In genomic region chr20:381581-382290, GRCh38 we compare ENCODE assay signal across 1 cellular context.
TF ChIP-seq lines count a peak whose summit lies in the region.

No MANE protein-coding gene starts in this region.

TF ChIP-seq in HepG2, 621 proteins besides CTCF, POLR2A, EP300 and RAD21 (continued from another document and continues in another):
- TF ChIP-seq THYN1 (CRISPR knock-in tag; IDR thresholded peaks at IDR 0.05; ENCODE audit: borderline replicate concordance, low read depth) (no peak), ZNF264 (CRISPR knock-in tag; IDR thresholded peaks at IDR 0.05) (no peak), CEBPG (CRISPR knock-in tag; IDR thresholded peaks at IDR 0.05) (peak; percentile 26; the same call in 1 of the 2 replicates), ZNF143 (CRISPR knock-in tag; IDR thresholded peaks at IDR 0.05) (0 out of 2 replicates have a peak, but pooled peaks have one; percentile 15), MEF2D (CRISPR knock-in tag; IDR thresholded peaks at IDR 0.05) (peak; percentile 7; the same call in 1 of the 2 replicates), CREB1 (IDR thresholded peaks at IDR 0.05) (peak; percentile 16; the same call in 1 of the 2 replicates), CREB1 (CRISPR knock-in tag; IDR thresholded peaks at IDR 0.05) (no peak), HMG20B (CRISPR knock-in tag; conservative IDR thresholded peaks at IDR 0.05) (peak; percentile 35), KDM5B (CRISPR knock-in tag; IDR thresholded peaks at IDR 0.05; ENCODE audit: borderline replicate concordance) (peak; percentile 94), ZNF713 (CRISPR knock-in tag; IDR thresholded peaks at IDR 0.05) (peak; percentile 61), ZNF589 (CRISPR knock-in tag; conservative IDR thresholded peaks at IDR 0.05) (peak; percentile 29; the same call in 1 of the 2 replicates), KDM5A (IDR thresholded peaks at IDR 0.05; ENCODE audit: borderline replicate concordance, low read length) (no peak), TARDBP (CRISPR knock-in tag; IDR thresholded peaks at IDR 0.05) (peak; percentile 83), ZNF354B (CRISPR knock-in tag; IDR thresholded peaks at IDR 0.05) (no peak; the same call in 1 of the 2 replicates), RXRB (CRISPR knock-in tag; IDR thresholded peaks at IDR 0.05; ENCODE audit: borderline replicate concordance) (peak; percentile 33), ZMAT5 (CRISPR knock-in tag; IDR thresholded peaks at IDR 0.05; ENCODE audit: borderline replicate concordance, low read depth) (0 out of 2 replicates have a peak, but pooled peaks have one; percentile 6), ZBTB3 (CRISPR knock-in tag; IDR thresholded peaks at IDR 0.05; ENCODE audit: borderline replicate concordance, low read depth) (no peak), CENPT (CRISPR knock-in tag; IDR thresholded peaks at IDR 0.05; ENCODE audit: low read depth) (peak; percentile 58; the same call in 1 of the 2 replicates), LBX2 (CRISPR knock-in tag; IDR thresholded peaks at IDR 0.05; ENCODE audit: borderline replicate concordance) (peak; percentile 51; the same call in 1 of the 2 replicates), HOXA5 (CRISPR knock-in tag; IDR thresholded peaks at IDR 0.05) (peak; percentile 78), KDM2A (CRISPR knock-in tag; IDR thresholded peaks at IDR 0.05; ENCODE audit: borderline replicate concordance, low read depth) (peak; percentile 82; the same call in 1 of the 2 replicates), SNAI1 (CRISPR knock-in tag; IDR thresholded peaks at IDR 0.05; ENCODE audit: borderline replicate concordance) (peak; percentile 64; the same call in 1 of the 2 replicates), KLF12 (CRISPR knock-in tag; IDR thresholded peaks at IDR 0.05; ENCODE audit: borderline replicate concordance) (peak; percentile 38; the same call in 1 of the 2 replicates), PHF21A (CRISPR knock-in tag; IDR thresholded peaks at IDR 0.05) (peak; percentile 47; the same call in 1 of the 2 replicates), ADNP (CRISPR knock-in tag; IDR thresholded peaks at IDR 0.05) (0 out of 2 replicates have a peak, but pooled peaks have one; percentile 54), TBX2 (CRISPR knock-in tag; IDR thresholded peaks at IDR 0.05; ENCODE audit: borderline replicate concordance) (peak; percentile 81), ZNF292 (CRISPR knock-in tag; IDR thresholded peaks at IDR 0.05; ENCODE audit: borderline replicate concordance, low read depth) (peak; percentile 86; the same call in 1 of the 2 replicates), KAT2B (IDR thresholded peaks at IDR 0.05; ENCODE audit: borderline replicate concordance, low read depth, low read length) (no peak), RBM39 (IDR thresholded peaks at IDR 0.05; ENCODE audit: low read depth, low read length, poor library complexity, severe bottlenecking) (peak; percentile 97), ZNF3 (CRISPR knock-in tag; IDR thresholded peaks at IDR 0.05) (no peak), ZNF430 (CRISPR knock-in tag; IDR thresholded peaks at IDR 0.05) (peak; percentile 84), ARID4A (CRISPR knock-in tag; IDR thresholded peaks at IDR 0.05; ENCODE audit: borderline replicate concordance) (peak; percentile 92), ZNF253 (CRISPR knock-in tag; IDR thresholded peaks at IDR 0.05; ENCODE audit: borderline replicate concordance) (no peak), ZNF543 (CRISPR knock-in tag; IDR thresholded peaks at IDR 0.05) (0 out of 2 replicates have a peak, but pooled peaks have one; percentile 18), MAX (IDR thresholded peaks at IDR 0.05) (peak; percentile 37), MAFG (CRISPR knock-in tag; IDR thresholded peaks at IDR 0.05) (no peak)
- TF ChIP-seq, protein P1, sequence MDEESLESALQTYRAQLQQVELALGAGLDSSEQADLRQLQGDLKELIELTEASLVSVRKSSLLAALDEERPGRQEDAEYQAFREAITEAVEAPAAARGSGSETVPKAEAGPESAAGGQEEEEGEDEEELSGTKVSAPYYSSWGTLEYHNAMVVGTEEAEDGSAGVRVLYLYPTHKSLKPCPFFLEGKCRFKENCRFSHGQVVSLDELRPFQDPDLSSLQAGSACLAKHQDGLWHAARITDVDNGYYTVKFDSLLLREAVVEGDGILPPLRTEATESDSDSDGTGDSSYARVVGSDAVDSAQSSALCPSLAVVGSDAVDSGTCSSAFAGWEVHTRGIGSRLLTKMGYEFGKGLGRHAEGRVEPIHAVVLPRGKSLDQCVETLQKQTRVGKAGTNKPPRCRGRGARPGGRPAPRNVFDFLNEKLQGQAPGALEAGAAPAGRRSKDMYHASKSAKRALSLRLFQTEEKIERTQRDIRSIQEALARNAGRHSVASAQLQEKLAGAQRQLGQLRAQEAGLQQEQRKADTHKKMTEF (CRISPR knock-in tag; IDR thresholded peaks at IDR 0.05) = peak; percentile 76
- TF ChIP-seq, protein P2, sequence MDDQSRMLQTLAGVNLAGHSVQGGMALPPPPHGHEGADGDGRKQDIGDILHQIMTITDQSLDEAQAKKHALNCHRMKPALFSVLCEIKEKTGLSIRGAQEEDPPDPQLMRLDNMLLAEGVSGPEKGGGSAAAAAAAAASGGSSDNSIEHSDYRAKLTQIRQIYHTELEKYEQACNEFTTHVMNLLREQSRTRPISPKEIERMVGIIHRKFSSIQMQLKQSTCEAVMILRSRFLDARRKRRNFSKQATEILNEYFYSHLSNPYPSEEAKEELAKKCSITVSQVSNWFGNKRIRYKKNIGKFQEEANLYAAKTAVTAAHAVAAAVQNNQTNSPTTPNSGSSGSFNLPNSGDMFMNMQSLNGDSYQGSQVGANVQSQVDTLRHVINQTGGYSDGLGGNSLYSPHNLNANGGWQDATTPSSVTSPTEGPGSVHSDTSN (CRISPR knock-in tag; IDR thresholded peaks at IDR 0.05; ENCODE audit: borderline replicate concordance) = no peak
- TF ChIP-seq, protein P3, sequence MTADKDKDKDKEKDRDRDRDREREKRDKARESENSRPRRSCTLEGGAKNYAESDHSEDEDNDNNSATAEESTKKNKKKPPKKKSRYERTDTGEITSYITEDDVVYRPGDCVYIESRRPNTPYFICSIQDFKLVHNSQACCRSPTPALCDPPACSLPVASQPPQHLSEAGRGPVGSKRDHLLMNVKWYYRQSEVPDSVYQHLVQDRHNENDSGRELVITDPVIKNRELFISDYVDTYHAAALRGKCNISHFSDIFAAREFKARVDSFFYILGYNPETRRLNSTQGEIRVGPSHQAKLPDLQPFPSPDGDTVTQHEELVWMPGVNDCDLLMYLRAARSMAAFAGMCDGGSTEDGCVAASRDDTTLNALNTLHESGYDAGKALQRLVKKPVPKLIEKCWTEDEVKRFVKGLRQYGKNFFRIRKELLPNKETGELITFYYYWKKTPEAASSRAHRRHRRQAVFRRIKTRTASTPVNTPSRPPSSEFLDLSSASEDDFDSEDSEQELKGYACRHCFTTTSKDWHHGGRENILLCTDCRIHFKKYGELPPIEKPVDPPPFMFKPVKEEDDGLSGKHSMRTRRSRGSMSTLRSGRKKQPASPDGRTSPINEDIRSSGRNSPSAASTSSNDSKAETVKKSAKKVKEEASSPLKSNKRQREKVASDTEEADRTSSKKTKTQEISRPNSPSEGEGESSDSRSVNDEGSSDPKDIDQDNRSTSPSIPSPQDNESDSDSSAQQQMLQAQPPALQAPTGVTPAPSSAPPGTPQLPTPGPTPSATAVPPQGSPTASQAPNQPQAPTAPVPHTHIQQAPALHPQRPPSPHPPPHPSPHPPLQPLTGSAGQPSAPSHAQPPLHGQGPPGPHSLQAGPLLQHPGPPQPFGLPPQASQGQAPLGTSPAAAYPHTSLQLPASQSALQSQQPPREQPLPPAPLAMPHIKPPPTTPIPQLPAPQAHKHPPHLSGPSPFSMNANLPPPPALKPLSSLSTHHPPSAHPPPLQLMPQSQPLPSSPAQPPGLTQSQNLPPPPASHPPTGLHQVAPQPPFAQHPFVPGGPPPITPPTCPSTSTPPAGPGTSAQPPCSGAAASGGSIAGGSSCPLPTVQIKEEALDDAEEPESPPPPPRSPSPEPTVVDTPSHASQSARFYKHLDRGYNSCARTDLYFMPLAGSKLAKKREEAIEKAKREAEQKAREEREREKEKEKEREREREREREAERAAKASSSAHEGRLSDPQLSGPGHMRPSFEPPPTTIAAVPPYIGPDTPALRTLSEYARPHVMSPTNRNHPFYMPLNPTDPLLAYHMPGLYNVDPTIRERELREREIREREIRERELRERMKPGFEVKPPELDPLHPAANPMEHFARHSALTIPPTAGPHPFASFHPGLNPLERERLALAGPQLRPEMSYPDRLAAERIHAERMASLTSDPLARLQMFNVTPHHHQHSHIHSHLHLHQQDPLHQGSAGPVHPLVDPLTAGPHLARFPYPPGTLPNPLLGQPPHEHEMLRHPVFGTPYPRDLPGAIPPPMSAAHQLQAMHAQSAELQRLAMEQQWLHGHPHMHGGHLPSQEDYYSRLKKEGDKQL (CRISPR knock-in tag; IDR thresholded peaks at IDR 0.05; ENCODE audit: low read depth) = peak; percentile 30; the same call in 1 of the 2 replicates
- TF ChIP-seq, protein P4, sequence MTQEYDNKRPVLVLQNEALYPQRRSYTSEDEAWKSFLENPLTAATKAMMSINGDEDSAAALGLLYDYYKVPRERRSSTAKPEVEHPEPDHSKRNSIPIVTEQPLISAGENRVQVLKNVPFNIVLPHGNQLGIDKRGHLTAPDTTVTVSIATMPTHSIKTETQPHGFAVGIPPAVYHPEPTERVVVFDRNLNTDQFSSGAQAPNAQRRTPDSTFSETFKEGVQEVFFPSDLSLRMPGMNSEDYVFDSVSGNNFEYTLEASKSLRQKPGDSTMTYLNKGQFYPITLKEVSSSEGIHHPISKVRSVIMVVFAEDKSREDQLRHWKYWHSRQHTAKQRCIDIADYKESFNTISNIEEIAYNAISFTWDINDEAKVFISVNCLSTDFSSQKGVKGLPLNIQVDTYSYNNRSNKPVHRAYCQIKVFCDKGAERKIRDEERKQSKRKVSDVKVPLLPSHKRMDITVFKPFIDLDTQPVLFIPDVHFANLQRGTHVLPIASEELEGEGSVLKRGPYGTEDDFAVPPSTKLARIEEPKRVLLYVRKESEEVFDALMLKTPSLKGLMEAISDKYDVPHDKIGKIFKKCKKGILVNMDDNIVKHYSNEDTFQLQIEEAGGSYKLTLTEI (CRISPR knock-in tag; conservative IDR thresholded peaks at IDR 0.05) = no peak
- TF ChIP-seq, protein P5, sequence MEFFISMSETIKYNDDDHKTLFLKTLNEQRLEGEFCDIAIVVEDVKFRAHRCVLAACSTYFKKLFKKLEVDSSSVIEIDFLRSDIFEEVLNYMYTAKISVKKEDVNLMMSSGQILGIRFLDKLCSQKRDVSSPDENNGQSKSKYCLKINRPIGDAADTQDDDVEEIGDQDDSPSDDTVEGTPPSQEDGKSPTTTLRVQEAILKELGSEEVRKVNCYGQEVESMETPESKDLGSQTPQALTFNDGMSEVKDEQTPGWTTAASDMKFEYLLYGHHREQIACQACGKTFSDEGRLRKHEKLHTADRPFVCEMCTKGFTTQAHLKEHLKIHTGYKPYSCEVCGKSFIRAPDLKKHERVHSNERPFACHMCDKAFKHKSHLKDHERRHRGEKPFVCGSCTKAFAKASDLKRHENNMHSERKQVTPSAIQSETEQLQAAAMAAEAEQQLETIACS (CRISPR knock-in tag; IDR thresholded peaks at IDR 0.05) = peak; percentile 85
- TF ChIP-seq, protein P6, sequence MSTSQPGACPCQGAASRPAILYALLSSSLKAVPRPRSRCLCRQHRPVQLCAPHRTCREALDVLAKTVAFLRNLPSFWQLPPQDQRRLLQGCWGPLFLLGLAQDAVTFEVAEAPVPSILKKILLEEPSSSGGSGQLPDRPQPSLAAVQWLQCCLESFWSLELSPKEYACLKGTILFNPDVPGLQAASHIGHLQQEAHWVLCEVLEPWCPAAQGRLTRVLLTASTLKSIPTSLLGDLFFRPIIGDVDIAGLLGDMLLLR (CRISPR knock-in tag; IDR thresholded peaks at IDR 0.05) = peak; percentile 76
- TF ChIP-seq, protein P7, sequence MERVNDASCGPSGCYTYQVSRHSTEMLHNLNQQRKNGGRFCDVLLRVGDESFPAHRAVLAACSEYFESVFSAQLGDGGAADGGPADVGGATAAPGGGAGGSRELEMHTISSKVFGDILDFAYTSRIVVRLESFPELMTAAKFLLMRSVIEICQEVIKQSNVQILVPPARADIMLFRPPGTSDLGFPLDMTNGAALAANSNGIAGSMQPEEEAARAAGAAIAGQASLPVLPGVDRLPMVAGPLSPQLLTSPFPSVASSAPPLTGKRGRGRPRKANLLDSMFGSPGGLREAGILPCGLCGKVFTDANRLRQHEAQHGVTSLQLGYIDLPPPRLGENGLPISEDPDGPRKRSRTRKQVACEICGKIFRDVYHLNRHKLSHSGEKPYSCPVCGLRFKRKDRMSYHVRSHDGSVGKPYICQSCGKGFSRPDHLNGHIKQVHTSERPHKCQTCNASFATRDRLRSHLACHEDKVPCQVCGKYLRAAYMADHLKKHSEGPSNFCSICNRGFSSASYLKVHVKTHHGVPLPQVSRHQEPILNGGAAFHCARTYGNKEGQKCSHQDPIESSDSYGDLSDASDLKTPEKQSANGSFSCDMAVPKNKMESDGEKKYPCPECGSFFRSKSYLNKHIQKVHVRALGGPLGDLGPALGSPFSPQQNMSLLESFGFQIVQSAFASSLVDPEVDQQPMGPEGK (CRISPR knock-in tag; IDR thresholded peaks at IDR 0.05) = peak; percentile 92
